ENCODE assay signal across 8 cellular contexts in the genomic region with DNA sequence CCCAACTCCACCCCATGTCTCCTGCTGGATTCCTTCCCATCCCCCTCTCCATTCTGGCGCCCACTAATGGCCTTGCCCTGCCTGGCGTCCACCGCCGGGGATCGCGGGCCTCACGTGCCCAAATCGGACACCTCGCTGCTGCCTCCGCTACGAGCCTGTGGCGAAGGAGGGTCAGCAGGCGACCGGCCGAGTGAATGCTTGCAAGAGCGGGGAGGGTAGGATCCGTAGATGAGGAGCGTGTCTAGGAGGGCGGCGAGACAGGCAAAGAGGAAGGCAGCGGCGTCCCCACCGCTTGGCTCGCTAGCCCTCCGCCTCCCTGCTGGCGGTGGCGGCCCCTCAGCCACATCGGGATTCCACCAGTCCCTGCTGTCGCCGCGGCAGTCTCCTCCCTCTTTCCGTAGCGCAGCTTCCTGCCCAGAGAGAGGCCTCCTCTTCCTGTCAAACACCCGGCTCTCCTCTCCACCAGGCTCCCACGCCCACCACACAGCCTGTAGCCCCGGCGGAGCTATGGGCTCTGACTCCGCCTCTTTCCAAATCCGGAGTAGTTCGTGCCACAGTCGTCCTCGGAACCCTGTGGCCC. TPM values are rescaled to one million over a fixed set of nuclear protein-coding genes. Genes with fewer than 3 reads are reported as not detected.
DNase-seq lines count a peak whose midpoint lies in the region; ATAC-seq, FAIRE-seq and TF ChIP-seq lines count a peak whose summit lies in the region.

Gene SPIN2B, minus strand, starts transcription at position 387 of the 580 bp plus-strand sequence.

- no peaks in the 10 kb centered on the region for H3K27me3 ChIP-seq in NT2/D1 (ENCODE audit: insufficient read depth, insufficient read length)
- H3K27me3 ChIP-seq in endothelial cell of umbilical vein (ENCODE audit: control insufficient read depth in 2 of 2, insufficient read depth in 2 of 2, low read length in 2 of 2) = no peaks in the 10 kb centered on the region

- H3K79me2 ChIP-seq in endothelial cell of umbilical vein (ENCODE audit: control insufficient read depth, insufficient read depth, low read length) = peaks cover 2% of the 10 kb centered on the region

- peaks cover 10% of the 10 kb centered on the region for H3K36me3 Mint-ChIP-seq in activated CD8-positive, alpha-beta memory T cell treated with anti-CD3 and anti-CD28 coated beads, Interleukin-2, amount 10 ng/mL, durations not matched to agents 7 days and 5 days

- peak; percentile 83 for DNase-seq in CMK (ENCODE audit: low read depth)
- DNase-seq in HS-27A (ENCODE audit: low read depth) = peak; percentile 61
- DNase-seq in NT2/D1 (ENCODE audit: low read depth, low spot score) = peak; percentile 88
- DNase-seq in activated CD8-positive, alpha-beta memory T cell treated with anti-CD3 and anti-CD28 coated beads, Interleukin-2, amount 10 ng/mL, durations not matched to agents 7 days and 5 days = peak; percentile 89
- peak; percentile 85 for DNase-seq in endothelial cell of umbilical vein (ENCODE audit: low read depth, low spot score)
- DNase-seq in midbrain (lab: John Stamatoyannopoulos, UW) = peak; percentile 23
- DNase-seq in stimulated activated CD8-positive, alpha-beta memory T cell treated with anti-CD3 and anti-CD28 coated beads, Interleukin-2, amount 100 ng/mL, for 1 hour (ENCODE audit: low read depth in 2 of 2) = peak; percentile 57 to 59

- intact Hi-C loops in endothelial cell of umbilical vein (cut with micrococcal nuclease) = loop anchor here (2.0 kb wide), 1 partner anchor 126 kb away; the partner anchor contains the start of gene SPIN3

- H3K4me1 Mint-ChIP-seq in activated CD8-positive, alpha-beta memory T cell treated with anti-CD3 and anti-CD28 coated beads, Interleukin-2, amount 10 ng/mL, durations not matched to agents 7 days and 5 days = peaks cover 2% of the 10 kb centered on the region

- peak within 1 kb of the TSS; percentile 31 for H3K27ac ChIP-seq in endothelial cell of umbilical vein (ENCODE audit: insufficient read depth, low read depth, low read length)

- H2AFZ ChIP-seq in endothelial cell of umbilical vein (ENCODE audit: low read depth, low read length) = peak within 1 kb of the TSS; percentile 44

- BruUV-seq in endothelial cell of umbilical vein (replicated peaks; lab: Mats Ljungman, UMichigan) = no TSS peak

- H3K9me1 ChIP-seq in endothelial cell of umbilical vein (replicated peaks; ENCODE audit: control insufficient read depth, extremely low read depth, insufficient read depth, low read length) = no peaks in the 10 kb centered on the region

- H3K4me3 ChIP-seq in NT2/D1 (ENCODE audit: insufficient read length, low read depth) = peak within 1 kb of the TSS; percentile 77
- peak within 1 kb of the TSS; percentile 55 to 76 (median 61) for H3K4me3 ChIP-seq in endothelial cell of umbilical vein (replicated peaks in 1 of 3; ENCODE audit: insufficient read depth in 1 of 3, low read depth in 1 of 3, low read length in 3 of 3)

- peak; percentile 76 for TF ChIP-seq POLR2A in endothelial cell of umbilical vein (IDR thresholded peaks at IDR 0.05; ENCODE audit: low read depth, low read length)

- POLR2A ChIA-PET in endothelial cell of umbilical vein (lab: Charles Lee) = no interaction called here

- dilution Hi-C loops in endothelial cell of umbilical vein (cut with MboI; ENCODE audit: extremely low pct_ligation_motif_present, low sequenced_read_pairs) = no loop called here

- no peak for TF ChIP-seq CTCF in endothelial cell of umbilical vein (IDR thresholded peaks at IDR 0.05; ENCODE audit: extremely low read depth in 1 of 2, insufficient read depth in 1 of 2, low read depth in 1 of 2, low read length in 2 of 2)

- H3K27ac Mint-ChIP-seq in activated CD8-positive, alpha-beta memory T cell treated with anti-CD3 and anti-CD28 coated beads, Interleukin-2, amount 10 ng/mL, durations not matched to agents 7 days and 5 days = peak within 1 kb of the TSS; percentile 85

- H3K4me3 Mint-ChIP-seq in activated CD8-positive, alpha-beta memory T cell treated with anti-CD3 and anti-CD28 coated beads, Interleukin-2, amount 10 ng/mL, durations not matched to agents 7 days and 5 days = peak within 1 kb of the TSS; percentile 82

- no peaks in the 10 kb centered on the region for H4K20me1 ChIP-seq in endothelial cell of umbilical vein (replicated peaks; ENCODE audit: control insufficient read depth, extremely low read depth, insufficient read depth, low read length)

- no peaks in the 10 kb centered on the region for H3K4me1 ChIP-seq in NT2/D1 (ENCODE audit: insufficient read depth, insufficient read length)
- no peaks in the 10 kb centered on the region for H3K4me1 ChIP-seq in endothelial cell of umbilical vein (ENCODE audit: control insufficient read depth, extremely low read depth, insufficient read depth, low read length)

- H3K4me2 ChIP-seq in endothelial cell of umbilical vein (ENCODE audit: insufficient read depth, low read length) = peak within 1 kb of the TSS; percentile 90

- peak; percentile 98 for ATAC-seq in GM19468 (IDR thresholded peaks at IDR 0.05; ENCODE audit: extremely low read depth, unreplicated experiment)
- ATAC-seq in activated CD8-positive, alpha-beta memory T cell treated with anti-CD3 and anti-CD28 coated beads, Interleukin-2, amount 10 ng/mL, durations not matched to agents 7 days and 5 days = peak; percentile 100

- H3K9ac ChIP-seq in NT2/D1 (ENCODE audit: insufficient read length, low read depth) = peak within 1 kb of the TSS; percentile 95
- peak within 1 kb of the TSS; percentile 37 for H3K9ac ChIP-seq in endothelial cell of umbilical vein (replicated peaks; ENCODE audit: extremely low read depth, insufficient read depth, low read length)

- no peaks in the 10 kb centered on the region for H3K27me3 Mint-ChIP-seq in activated CD8-positive, alpha-beta memory T cell treated with anti-CD3 and anti-CD28 coated beads, Interleukin-2, amount 10 ng/mL, durations not matched to agents 7 days and 5 days

- no peaks in the 10 kb centered on the region for H3K9me3 Mint-ChIP-seq in activated CD8-positive, alpha-beta memory T cell treated with anti-CD3 and anti-CD28 coated beads, Interleukin-2, amount 10 ng/mL, durations not matched to agents 7 days and 5 days (ENCODE audit: low read depth)

- no peaks in the 10 kb centered on the region for H3K9me3 ChIP-seq in NT2/D1 (ENCODE audit: insufficient read depth, low read length)
- no peaks in the 10 kb centered on the region for H3K9me3 ChIP-seq in endothelial cell of umbilical vein (replicated peaks; ENCODE audit: control insufficient read depth, insufficient read depth, low read length)

- H3K36me3 ChIP-seq in NT2/D1 (ENCODE audit: insufficient read depth, insufficient read length, low read length) (peaks cover 28% of the 10 kb centered on the region), endothelial cell of umbilical vein (ENCODE audit: control insufficient read depth in 2 of 2, extremely low read depth in 1 of 2, insufficient read depth in 2 of 2, low read length in 2 of 2) (no peaks in the 10 kb centered on the region)

- FAIRE-seq in endothelial cell of umbilical vein (lab: Jason Lieb, UNC) = peak; percentile 82

- CTCF ChIA-PET in activated CD8-positive, alpha-beta memory T cell treated with anti-CD3 and anti-CD28 coated beads, Interleukin-2, amount 10 ng/mL, durations not matched to agents 7 days and 5 days (lab: Charles Lee) = no interaction called here
- CTCF ChIA-PET in endothelial cell of umbilical vein (lab: Charles Lee) = no interaction called here

TF ChIP-seq in endothelial cell of umbilical vein, 7 proteins besides CTCF, POLR2A, EP300 and RAD21:
- TF ChIP-seq POLR2AphosphoS5 (IDR thresholded peaks at IDR 0.05; ENCODE audit: insufficient read depth, low read depth, low read length) = peak; percentile 63
- no peak for TF ChIP-seq GATA2 (IDR thresholded peaks at IDR 0.05; ENCODE audit: insufficient read depth, insufficient read length, low read depth, low read length)
- no peak for TF ChIP-seq JUN (IDR thresholded peaks at IDR 0.05; ENCODE audit: borderline replicate concordance, insufficient read depth, insufficient read length, low read depth)

RNA-seq across cellular contexts. Expression of gene SPIN2B, which starts in this region (rescaled TPM):
- 1 to 10 TPM; 7.1 to 7.9 TPM for total RNA-seq in activated CD8-positive, alpha-beta memory T cell treated with anti-CD3 and anti-CD28 coated beads, Interleukin-2, amount 10 ng/mL, durations not matched to agents 7 days and 5 days
- total RNA-seq in endothelial cell of umbilical vein = 8.8 and 10.3 TPM in 2 replicates
- polyA plus RNA-seq in endothelial cell of umbilical vein = 7.1 and 7.4 TPM in 2 replicates
- 7.6 and 7.7 TPM in 2 replicates for polyA plus RNA-seq in endothelial cell of umbilical vein (2011; cell fraction: cytosol; rRNA removed)
- 27.4 and 29.4 TPM in 2 replicates for polyA plus RNA-seq in endothelial cell of umbilical vein (2011; cell fraction: nucleus; rRNA removed)
- polyA plus RNA-seq in endothelial cell of umbilical vein (2012) = 12.1 and 12.3 TPM in 2 replicates
- 5.0 and 5.4 TPM in 2 replicates for polyA minus RNA-seq in endothelial cell of umbilical vein
- polyA minus RNA-seq in endothelial cell of umbilical vein (2011; cell fraction: cytosol; rRNA and poly(A)+ RNA removed) = 14.4 TPM
- polyA minus RNA-seq in endothelial cell of umbilical vein (2011; cell fraction: nucleus; rRNA and poly(A)+ RNA removed) = 12.0 and 14.9 TPM in 2 replicates

Comparison
In these comparisons a context has a peak if more than half of its experiments do, and no peak if none do; other contexts are left out.
1. Peak in every context shown above with its lines: DNase-seq, ATAC-seq, H3K4me3 ChIP-seq and H3K27ac ChIP-seq.
2. DNase-seq: peak in every context shown above with its lines; median percentile 89 in activated CD8-positive, alpha-beta memory T cell treated with anti-CD3 and anti-CD28 coated beads, Interleukin-2, amount 10 ng/mL, durations not matched to agents 7 days and 5 days; 88 in NT2/D1; 85 in endothelial cell of umbilical vein; 83 in CMK; 61 in HS-27A; 58 in stimulated activated CD8-positive, alpha-beta memory T cell treated with anti-CD3 and anti-CD28 coated beads, Interleukin-2, amount 100 ng/mL, for 1 hour; 23 in midbrain.